Comparison of ENCODE assay signal across 13 cellular contexts in genomic region chr1:16707130-16707893, GRCh38. TPM values are rescaled to one million over a fixed set of nuclear protein-coding genes. Genes with fewer than 3 reads are reported as not detected.
DNase-seq lines count a peak whose midpoint lies in the region; ATAC-seq, FAIRE-seq and TF ChIP-seq lines count a peak whose summit lies in the region.
"Not testable (repeated sequence)": the region's sequence is repeated elsewhere in the genome, so short reads cannot be mapped to it uniquely, and the experiment has no call there.
"Had no signal": no experiment of that assay in that cellular context is flagged by ENCODE, and none has a peak within 500 bp of the region (broad histone marks: within the 10 kb centered on the region; RNA-seq: fewer than 3 reads in every experiment).

No MANE protein-coding gene starts in this region.

- not testable (repeated sequence) for H3K9me3 ChIP-seq in Caco-2; MG63; WERI-Rb-1 (ENCODE audit: severe bottlenecking); body of pancreas; HepG2 (ENCODE audit: low read length); neuronal stem cell (replicated peaks in 1 of 2; ENCODE audit: control insufficient read depth in 2 of 2, insufficient read depth in 1 of 2, low read depth in 1 of 2, low read length in 2 of 2); thoracic aorta

- in situ Hi-C loops in HepG2 (cut with HindIII; ENCODE audit: extremely low pct_ligation_motif_present, low pct_unique_long_range_greater_than_20kb) = not testable (repeated sequence)

- H4K20me1 ChIP-seq in HepG2 (ENCODE audit: insufficient read depth, low read length) = not testable (repeated sequence)

- H4K91ac ChIP-seq in neuronal stem cell (ENCODE audit: low read depth, low read length, poor library complexity) = not testable (repeated sequence)

- CTCF ChIA-PET in Caco-2 (lab: Charles Lee) = interaction anchor here (0.6 to 2.2 kb wide), 10 partner anchors 16 to 731 kb away, joined by 3 to 8 read pairs (median 5); partner anchors contain the start of gene NBPF1
- CTCF ChIA-PET in HepG2 (lab: Yijun Ruan, JAX; ENCODE audit: low intra/inter-chr PET ratio, low total read pairs) = not testable (repeated sequence)

- BruUV-seq in Caco-2 (replicated peaks; lab: Mats Ljungman, UMichigan); HepG2 (replicated peaks; lab: Mats Ljungman, UMichigan): not testable (repeated sequence)

- not testable (repeated sequence) for H3K27ac ChIP-seq in WERI-Rb-1; body of pancreas; HepG2 (ENCODE audit: extremely low read length, insufficient read depth, low read length); neuronal stem cell (replicated peaks; ENCODE audit: low read length); thoracic aorta

- H2AK5ac ChIP-seq in neuronal stem cell (ENCODE audit: low read depth, low read length) = not testable (repeated sequence)

- not testable (repeated sequence) for H3K79me1 ChIP-seq in neuronal stem cell (ENCODE audit: low read depth, low read length)

- DNase-seq in Caco-2 = peak in 1 of 2 experiments; percentile 59
- DNase-seq in MG63; HepG2 (ENCODE audit: low spot score); neuronal stem cell (ENCODE audit: low spot score); thoracic aorta (ENCODE audit: low spot score): not testable (repeated sequence)
- DNase-seq in WERI-Rb-1 = peak; percentile 11
- DNase-seq in body of pancreas = peak in 2 of 4 donors; percentile 11 to 41
- DNase-seq in glutamatergic neuron = peak; percentile 36

- H2BK120ac ChIP-seq in neuronal stem cell (ENCODE audit: low read depth, low read length) = not testable (repeated sequence)

- TF ChIP-seq CTCF in Caco-2 (IDR thresholded peaks at IDR 0.05; ENCODE audit: insufficient read depth in 1 of 2, low read depth in 1 of 2, low read length in 1 of 2, severe bottlenecking in 1 of 2, unreplicated experiment in 1 of 2) (peak in 1 of 2 experiments; percentile 12), body of pancreas (IDR thresholded peaks at IDR 0.05) (peak in 1 of 7 experiments; percentile 21), glutamatergic neuron (IDR thresholded peaks at IDR 0.05; ENCODE audit: partially characterized antibody, unreplicated experiment) (peak; percentile 50), HepG2 (CRISPR knock-in tag; IDR thresholded peaks at IDR 0.05) (peak; percentile 36)
- not testable (repeated sequence) for TF ChIP-seq CTCF in WERI-Rb-1 (IDR thresholded peaks at IDR 0.05; ENCODE audit: low read depth, low read length); thoracic aorta (IDR thresholded peaks at IDR 0.05)

- not testable (repeated sequence) for TF ChIP-seq RAD21 in HepG2 (CRISPR knock-in tag; IDR thresholded peaks at IDR 0.05)

- H3K36me3 Mint-ChIP-seq in Caco-2 (ENCODE audit: insufficient read depth, unreplicated experiment); glutamatergic neuron (ENCODE audit: unreplicated experiment): not testable (repeated sequence)

- H3K4me1 Mint-ChIP-seq in Caco-2 (ENCODE audit: low read depth, unreplicated experiment); glutamatergic neuron (ENCODE audit: low read depth, unreplicated experiment): not testable (repeated sequence)

- H2BK5ac ChIP-seq in neuronal stem cell (ENCODE audit: low read length) = not testable (repeated sequence)

- peak overlapping the region; percentile 49 for H3K4me3 ChIP-seq in Caco-2 (ENCODE audit: low read depth, low read length)
- H3K4me3 ChIP-seq in MG63 = 0 out of 2 replicates have a peak overlapping the region, but pooled peaks have one; percentile 27
- H3K4me3 ChIP-seq in WERI-Rb-1 (ENCODE audit: low read depth, low read length) = not testable (repeated sequence)
- peak overlapping the region in 1 of 2 donors; percentile 16 for H3K4me3 ChIP-seq in body of pancreas
- peak overlapping the region in 2 of 3 experiments; percentile 16 to 26; a peak in 2 of 6 replicates for H3K4me3 ChIP-seq in HepG2 (replicated peaks in 1 of 3; ENCODE audit: insufficient read depth in 1 of 3, low read depth in 2 of 3, low read length in 3 of 3)
- H3K4me3 ChIP-seq in neuronal stem cell (ENCODE audit: low read length in 2 of 2) = peak overlapping the region in 1 of 2 donors; percentile 74
- H3K4me3 ChIP-seq in thoracic aorta = peak overlapping the region; percentile 47

- H3K36me3 ChIP-seq in Caco-2 (ENCODE audit: control insufficient read depth, insufficient read depth, low read length); MG63; WERI-Rb-1; body of pancreas (replicated peaks in 1 of 2; ENCODE audit: insufficient read depth in 1 of 2, low read depth in 2 of 2); HepG2 (replicated peaks in 1 of 2; ENCODE audit: control insufficient read depth in 1 of 2, insufficient read depth in 2 of 2, low read length in 2 of 2); neuronal stem cell (replicated peaks in 1 of 2; ENCODE audit: control insufficient read depth in 2 of 2, insufficient read depth in 2 of 2, low read length in 2 of 2); thoracic aorta: not testable (repeated sequence)

- peak overlapping the region; percentile 43 for H3K4me3 Mint-ChIP-seq in Caco-2 (ENCODE audit: unreplicated experiment)
- H3K4me3 Mint-ChIP-seq in glutamatergic neuron (ENCODE audit: unreplicated experiment) = not testable (repeated sequence)

- H3K9ac ChIP-seq in HepG2 (ENCODE audit: insufficient read depth, low read depth, low read length) = not testable (repeated sequence)
- peak overlapping the region; percentile 77 for H3K9ac ChIP-seq in neuronal stem cell (ENCODE audit: low read depth, low read length, poor library complexity)

- H3K4me2 ChIP-seq in HepG2 (ENCODE audit: low read depth, low read length) (0 out of 2 replicates have a peak overlapping the region, but pooled peaks have one; percentile 23), neuronal stem cell (ENCODE audit: insufficient read depth, low read length, poor library complexity, severe bottlenecking) (peak overlapping the region; percentile 33)

- H3K79me2 ChIP-seq in HepG2 (ENCODE audit: insufficient read depth, low read length) = not testable (repeated sequence)

- ATAC-seq in body of pancreas = peak; percentile 75
- peak; percentile 58 for ATAC-seq in HepG2
- ATAC-seq in thoracic aorta (ENCODE audit: insufficient number of reproducible peaks, low FRiP score, low read depth) = not testable (repeated sequence)

- not testable (repeated sequence) for H2AFZ ChIP-seq in HepG2 (ENCODE audit: low read length); neuronal stem cell (ENCODE audit: low read length)

- H3K27me3 ChIP-seq in Caco-2 (replicated peaks; ENCODE audit: control insufficient read depth, insufficient read depth, low read length); MG63; WERI-Rb-1 (ENCODE audit: insufficient read depth, low read depth, severe bottlenecking); body of pancreas; HepG2 (ENCODE audit: control insufficient read depth in 1 of 2, insufficient read depth in 2 of 2, low read length in 2 of 2); neuronal stem cell (ENCODE audit: control insufficient read depth in 3 of 3, insufficient read depth in 3 of 3, low read depth in 1 of 3, low read length in 3 of 3); thoracic aorta (replicated peaks; ENCODE audit: insufficient read depth): not testable (repeated sequence)

- TF ChIP-seq POLR2A in body of pancreas (IDR thresholded peaks at IDR 0.05); HepG2 (IDR thresholded peaks at IDR 0.05; ENCODE audit: insufficient read depth in 1 of 2, low read depth in 2 of 2, low read length in 2 of 2): not testable (repeated sequence)

- not testable (repeated sequence) for FAIRE-seq in HepG2 (lab: Jason Lieb, UNC)

- TF ChIP-seq EP300 in HepG2 (IDR thresholded peaks at IDR 0.05; ENCODE audit: low read depth in 2 of 2, low read length in 2 of 2); HepG2 (CRISPR knock-in tag; IDR thresholded peaks at IDR 0.05; ENCODE audit: borderline replicate concordance): not testable (repeated sequence)

- H3K4ac ChIP-seq in neuronal stem cell (ENCODE audit: low read length) = not testable (repeated sequence)

- not testable (repeated sequence) for H2BK15ac ChIP-seq in neuronal stem cell (ENCODE audit: low read length)

- peak overlapping the region; percentile 91 for H3K18ac ChIP-seq in neuronal stem cell (ENCODE audit: low read length)

- H2BK12ac ChIP-seq in neuronal stem cell (ENCODE audit: low read length) = not testable (repeated sequence)

- H3K4me1 ChIP-seq in Caco-2; body of pancreas; HepG2 (ENCODE audit: insufficient read depth, low read length); neuronal stem cell (ENCODE audit: control insufficient read depth in 2 of 2, insufficient read depth in 1 of 2, low read depth in 1 of 2, low read length in 2 of 2); thoracic aorta (ENCODE audit: control insufficient read depth in 1 of 2, low read depth in 2 of 2): not testable (repeated sequence)

- not testable (repeated sequence) for H3K27me3 Mint-ChIP-seq in Caco-2 (ENCODE audit: insufficient read depth, unreplicated experiment); glutamatergic neuron (ENCODE audit: unreplicated experiment)

- not testable (repeated sequence) for H3K14ac ChIP-seq in neuronal stem cell (ENCODE audit: low read length)

- POLR2A ChIA-PET in Caco-2 (lab: Charles Lee) = interaction anchor here (1.2 kb wide), 1 partner anchor 198 kb away, joined by 4 read pairs; no protein-coding TSS in a partner anchor
- POLR2A ChIA-PET in HepG2 (lab: Yijun Ruan, JAX) = interaction anchor here (0.6 to 2.1 kb wide), 5 partner anchors 10 to 206 kb away, joined by 3 to 16 read pairs (median 3); partner anchors contain the start of gene RNU1-2

- intact Hi-C loops in Caco-2 (cut with micrococcal nuclease; ENCODE audit: unreplicated experiment); body of pancreas (cut with DNase I); HepG2 (cut with micrococcal nuclease; ENCODE audit: unreplicated experiment): not testable (repeated sequence)

- H3K27ac Mint-ChIP-seq in Caco-2 (ENCODE audit: unreplicated experiment); glutamatergic neuron (ENCODE audit: unreplicated experiment): not testable (repeated sequence)

- not testable (repeated sequence) for H3K23ac ChIP-seq in neuronal stem cell (ENCODE audit: low read depth, low read length, poor library complexity)

- H3K9me3 Mint-ChIP-seq in Caco-2 (ENCODE audit: unreplicated experiment); glutamatergic neuron (ENCODE audit: unreplicated experiment): not testable (repeated sequence)

- WGBS in body of pancreas, 2 donors = 2 to 44% methylated on average over 13 to 22 of the region's 78 CpGs
- 60% methylated on average over 1 of the region's 78 CpGs for WGBS in HepG2 (ENCODE audit: low lambda C conversion rate)
- no CpG with 5 or more reads among the region's 78 CpGs for WGBS in neuronal stem cell (ENCODE audit: extremely low coverage in 2 of 2, insufficient read length in 2 of 2, insufficient replicate concordance in 1 of 2), 2 donors

- not testable (repeated sequence) for H4K8ac ChIP-seq in neuronal stem cell (ENCODE audit: low read depth, low read length)

RNA-seq across cellular contexts. Expression of gene RNU1-4, which starts 33.0 kb away (rescaled TPM):
- total RNA-seq in Caco-2 (2022) = 1,622 and 1,638 TPM in 2 replicates
- not detected in 2 replicates for total RNA-seq in MG63 (2014; rRNA removed; shearing (Covaris generic); ENCODE audit: low replicate concordance)
- total RNA-seq in body of pancreas = over 10,000 TPM in 1 of 2 donors, under 1 TPM in 1; under 0.01 to 15,479 TPM
- 3,598 TPM for total RNA-seq in glutamatergic neuron (ENCODE audit: unreplicated experiment)
- total RNA-seq in HepG2 (2016; rRNA removed; fragmentation: Illumina TruSeq; extraction: Trizol) = 859 and 11,018 TPM in 2 replicates
- 16,281 and 17,236 TPM in 2 replicates for total RNA-seq in HepG2 (2016; cell fraction: cytosol; rRNA removed; fragmentation: Illumina TruSeq; extraction: Trizol; ENCODE audit: low read depth)
- total RNA-seq in HepG2 (2016; cell fraction: insoluble cytoplasmic fraction; rRNA removed; fragmentation: Illumina TruSeq; extraction: Trizol) = 1,309 and 10,613 TPM in 2 replicates
- 2,848 and 3,475 TPM in 2 replicates for total RNA-seq in HepG2 (2016; cell fraction: membrane; rRNA removed; fragmentation: Illumina TruSeq; extraction: Trizol)
- 52,466 and 64,417 TPM in 2 replicates for total RNA-seq in HepG2 (2016; cell fraction: nucleus; rRNA removed; fragmentation: Illumina TruSeq; extraction: Trizol)
- polyA plus RNA-seq in HepG2 (2011; rRNA removed) = under 0.01 TPM in 2 replicates
- under 0.01 TPM in 2 replicates for polyA plus RNA-seq in HepG2 (2011; cell fraction: cytosol; rRNA removed)
- under 0.01 TPM in 2 replicates for polyA plus RNA-seq in HepG2 (2011; cell fraction: nucleus; rRNA removed)
- polyA plus RNA-seq in HepG2 (2012) = 78.2 TPM in 1 of 2 replicates, not detected in the other
- 27.3 and 44.4 TPM in 2 replicates for polyA plus RNA-seq in HepG2 (2016; cell fraction: cytosol; fragmentation: Illumina TruSeq; extraction: Trizol; ENCODE audit: low read depth)
- not detected in 2 replicates for polyA plus RNA-seq in HepG2 (2016; cell fraction: insoluble cytoplasmic fraction; fragmentation: Illumina TruSeq; extraction: Trizol; ENCODE audit: low read depth)
- not detected in 2 replicates for polyA plus RNA-seq in HepG2 (2016; cell fraction: membrane; fragmentation: Illumina TruSeq; extraction: Trizol; ENCODE audit: low read depth)
- polyA plus RNA-seq in HepG2 (2016; cell fraction: nucleus; fragmentation: Illumina TruSeq; extraction: Trizol; ENCODE audit: insufficient read depth, low read depth) = 32.8 TPM in 1 of 2 replicates, not detected in the other
- polyA minus RNA-seq in HepG2 (2011; rRNA and poly(A)+ RNA removed; ENCODE audit: low replicate concordance) = 12,820 and 15,604 TPM in 2 replicates
- 90,102 and 105,040 TPM in 2 replicates for polyA minus RNA-seq in HepG2 (2011; cell fraction: cytosol; rRNA and poly(A)+ RNA removed)
- 42,574 and 58,030 TPM in 2 replicates for polyA minus RNA-seq in HepG2 (2011; cell fraction: nucleus; rRNA and poly(A)+ RNA removed)
- 14.3 TPM for polyA plus RNA-seq in neuronal stem cell (2013, experiment 1 of 2)
- 15.9 TPM for polyA plus RNA-seq in neuronal stem cell (2013, experiment 2 of 2)
- under 1 TPM; under 0.01 TPM for total RNA-seq in thoracic aorta
- total RNA-seq: fibroblast of villous mesenchyme, GM23248 had no signal
- polyA plus RNA-seq: AG04450; aorta; CD4-positive, alpha-beta memory T cell; GM23248 had no signal

RNA-seq across cellular contexts. Expression of gene RNU1-3, which starts 40.6 kb away (rescaled TPM):
- total RNA-seq in Caco-2 (2022) = 1,622 and 1,638 TPM in 2 replicates
- total RNA-seq in MG63 (2014; rRNA removed; shearing (Covaris generic); ENCODE audit: low replicate concordance) = not detected in 2 replicates
- over 10,000 TPM in 1 of 2 donors, under 1 TPM in 1; under 0.01 to 15,479 TPM for total RNA-seq in body of pancreas
- 3,598 TPM for total RNA-seq in glutamatergic neuron (ENCODE audit: unreplicated experiment)
- 859 and 11,018 TPM in 2 replicates for total RNA-seq in HepG2 (2016; rRNA removed; fragmentation: Illumina TruSeq; extraction: Trizol)
- total RNA-seq in HepG2 (2016; cell fraction: cytosol; rRNA removed; fragmentation: Illumina TruSeq; extraction: Trizol; ENCODE audit: low read depth) = 16,281 and 17,236 TPM in 2 replicates
- 1,309 and 10,613 TPM in 2 replicates for total RNA-seq in HepG2 (2016; cell fraction: insoluble cytoplasmic fraction; rRNA removed; fragmentation: Illumina TruSeq; extraction: Trizol)
- 2,848 and 3,475 TPM in 2 replicates for total RNA-seq in HepG2 (2016; cell fraction: membrane; rRNA removed; fragmentation: Illumina TruSeq; extraction: Trizol)
- total RNA-seq in HepG2 (2016; cell fraction: nucleus; rRNA removed; fragmentation: Illumina TruSeq; extraction: Trizol) = 52,466 and 64,417 TPM in 2 replicates
- polyA plus RNA-seq in HepG2 (2011; rRNA removed) = under 0.01 TPM in 2 replicates
- polyA plus RNA-seq in HepG2 (2011; cell fraction: cytosol; rRNA removed) = under 0.01 TPM in 2 replicates
- under 0.01 TPM in 2 replicates for polyA plus RNA-seq in HepG2 (2011; cell fraction: nucleus; rRNA removed)
- polyA plus RNA-seq in HepG2 (2012) = 59.2 and 78.2 TPM in 2 replicates
- 27.3 and 44.4 TPM in 2 replicates for polyA plus RNA-seq in HepG2 (2016; cell fraction: cytosol; fragmentation: Illumina TruSeq; extraction: Trizol; ENCODE audit: low read depth)
- not detected in 2 replicates for polyA plus RNA-seq in HepG2 (2016; cell fraction: insoluble cytoplasmic fraction; fragmentation: Illumina TruSeq; extraction: Trizol; ENCODE audit: low read depth)
- not detected in 2 replicates for polyA plus RNA-seq in HepG2 (2016; cell fraction: membrane; fragmentation: Illumina TruSeq; extraction: Trizol; ENCODE audit: low read depth)
- polyA plus RNA-seq in HepG2 (2016; cell fraction: nucleus; fragmentation: Illumina TruSeq; extraction: Trizol; ENCODE audit: insufficient read depth, low read depth) = 32.8 TPM in 1 of 2 replicates, not detected in the other
- 12,820 and 15,604 TPM in 2 replicates for polyA minus RNA-seq in HepG2 (2011; rRNA and poly(A)+ RNA removed; ENCODE audit: low replicate concordance)
- 90,102 and 105,040 TPM in 2 replicates for polyA minus RNA-seq in HepG2 (2011; cell fraction: cytosol; rRNA and poly(A)+ RNA removed)
- 42,574 and 58,030 TPM in 2 replicates for polyA minus RNA-seq in HepG2 (2011; cell fraction: nucleus; rRNA and poly(A)+ RNA removed)
- polyA plus RNA-seq in neuronal stem cell (2013, experiment 1 of 2) = 14.3 TPM
- polyA plus RNA-seq in neuronal stem cell (2013, experiment 2 of 2) = 15.9 TPM
- total RNA-seq in thoracic aorta = under 1 TPM; under 0.01 TPM
- total RNA-seq: fibroblast of villous mesenchyme, GM23248 had no signal
- polyA plus RNA-seq: AG04450; aorta; CD4-positive, alpha-beta memory T cell; GM23248 had no signal
